23 cellular contexts compared by ENCODE assay signal in the genomic region with DNA sequence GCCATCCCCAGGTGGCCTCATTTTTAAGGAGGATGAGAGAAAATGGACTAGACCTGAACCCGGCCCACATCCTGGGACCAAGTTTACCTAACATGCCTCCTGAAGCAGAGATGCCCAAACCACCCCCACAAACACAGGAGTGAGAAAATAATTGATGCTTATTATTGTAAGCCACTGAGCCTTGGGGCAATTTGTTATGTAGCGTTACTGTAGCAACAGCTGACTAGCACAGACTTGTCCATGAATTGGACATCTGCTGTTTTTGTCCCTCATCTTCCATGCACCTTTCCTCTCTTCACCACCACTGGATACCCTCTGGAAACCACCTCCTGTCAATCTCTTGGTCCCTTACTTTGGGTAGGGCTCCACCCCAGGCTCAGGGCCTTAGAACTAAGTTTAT.
DNase-seq lines count a peak whose midpoint lies in the region; ATAC-seq, FAIRE-seq and TF ChIP-seq lines count a peak whose summit lies in the region.
"Had no signal": no experiment of that assay in that cellular context is flagged by ENCODE, and none has a peak within 500 bp of the region (broad histone marks: within the 10 kb centered on the region; RNA-seq: fewer than 3 reads in every experiment).

No MANE protein-coding gene starts in this region.

- peaks cover 6% of the 10 kb centered on the region for H3K9me3 Mint-ChIP-seq in stimulated activated memory B cell treated with anti-CD40 and anti-IgM and Interleukin-4, amounts not matched to agents 10 μg/mL and 1 μg/mL and 100 μg/mL, for 72 hours
- H3K9me3 Mint-ChIP-seq in chondrocyte (ENCODE audit: low read depth): peaks cover 6% of the 10 kb centered on the region

- peaks cover 21% of the 10 kb centered on the region for H3K27me3 Mint-ChIP-seq in stimulated activated memory B cell treated with anti-CD40 and anti-IgM and Interleukin-4, amounts not matched to agents 10 μg/mL and 1 μg/mL and 100 μg/mL, for 72 hours
- peaks cover 38% of the 10 kb centered on the region for H3K27me3 Mint-ChIP-seq in chondrocyte (ENCODE audit: low read depth)

- peak; percentile 20 for DNase-seq in NCI-H1105 treated with DMSO at 0.1 percent for 48 hours (lab: John Stamatoyannopoulos, UW)
- DNase-seq in NCI-H1105 (lab: John Stamatoyannopoulos, UW): no peak
- no peak for DNase-seq in HepG2 (ENCODE audit: low spot score)
- DNase-seq in right lobe of liver: no peak
- peak; percentile 31 to 65 for DNase-seq in foreskin keratinocyte
- DNase-seq in NCI-H526 treated with DMSO at 0.1 percent for 48 hours (lab: John Stamatoyannopoulos, UW): no peak
- DNase-seq in chondrocyte (ENCODE audit: low spot score): no peak
- DNase-seq: DMS79 treated with DMSO at 0.1 percent for 48 hours, H7, Karpas-422, NCI-H1436, NCI-H2029 treated with DMSO at 0.1 percent for 48 hours, NCI-H510A, PC-9, RPMI8226, SHP77 treated with DMSO at 0.1 percent for 48 hours, SW 1271 had no signal

- no peak overlapping the region for H3K27ac ChIP-seq in HepG2 (ENCODE audit: extremely low read length, insufficient read depth, low read length)
- no peak overlapping the region for H3K27ac ChIP-seq in right lobe of liver
- no peak overlapping the region for H3K27ac ChIP-seq in foreskin keratinocyte
- H3K27ac ChIP-seq: PC-9, SK-N-MC had no signal

- H3K4me3 Mint-ChIP-seq in stimulated activated memory B cell treated with anti-CD40 and anti-IgM and Interleukin-4, amounts not matched to agents 10 μg/mL and 1 μg/mL and 100 μg/mL, for 72 hours: no peak overlapping the region
- H3K4me3 Mint-ChIP-seq in chondrocyte (ENCODE audit: unreplicated experiment): no peak overlapping the region
- H3K4me3 Mint-ChIP-seq: B cell, CD14-positive monocyte had no signal

- no peaks in the 10 kb centered on the region for H3K4me1 Mint-ChIP-seq in stimulated activated memory B cell treated with anti-CD40 and anti-IgM and Interleukin-4, amounts not matched to agents 10 μg/mL and 1 μg/mL and 100 μg/mL, for 72 hours
- no peaks in the 10 kb centered on the region for H3K4me1 Mint-ChIP-seq in chondrocyte (ENCODE audit: low read depth)

- H4K20me1 ChIP-seq in HepG2 (ENCODE audit: insufficient read depth, low read length): no peaks in the 10 kb centered on the region

- intact Hi-C loops in HepG2 (cut with micrococcal nuclease; ENCODE audit: unreplicated experiment) (no loop called here), right lobe of liver (cut with DNase I) (no loop called here)

- H2AFZ ChIP-seq in HepG2 (ENCODE audit: low read length): no peak overlapping the region
- H2AFZ ChIP-seq: PC-9 had no signal

- no peak overlapping the region for H3K4me2 ChIP-seq in HepG2 (ENCODE audit: low read depth, low read length)
- H3K4me2 ChIP-seq: PC-9 had no signal

- no peak for TF ChIP-seq RAD21 in HepG2 (CRISPR knock-in tag; IDR thresholded peaks at IDR 0.05)

- CTCF ChIA-PET in HepG2 (lab: Yijun Ruan, JAX; ENCODE audit: low intra/inter-chr PET ratio, low total read pairs): no interaction called here

- H3K36me3 Mint-ChIP-seq in stimulated activated memory B cell treated with anti-CD40 and anti-IgM and Interleukin-4, amounts not matched to agents 10 μg/mL and 1 μg/mL and 100 μg/mL, for 72 hours: no peaks in the 10 kb centered on the region
- no peaks in the 10 kb centered on the region for H3K36me3 Mint-ChIP-seq in chondrocyte (ENCODE audit: low read depth)
- H3K36me3 Mint-ChIP-seq: CD14-positive monocyte had no signal

- no peaks in the 10 kb centered on the region for H3K9me3 ChIP-seq in HepG2 (ENCODE audit: low read length)
- no peaks in the 10 kb centered on the region for H3K9me3 ChIP-seq in right lobe of liver

- in situ Hi-C loops in HepG2 (cut with HindIII; ENCODE audit: extremely low pct_ligation_motif_present, low pct_unique_long_range_greater_than_20kb): no loop called here

- peaks cover 38% of the 10 kb centered on the region for H3K4me1 ChIP-seq in HepG2 (ENCODE audit: insufficient read depth, low read length)
- H3K4me1 ChIP-seq in right lobe of liver: peaks cover 0 to 4% (median 0%) of the 10 kb centered on the region in 4 donors
- H3K4me1 ChIP-seq in foreskin keratinocyte: no peaks in the 10 kb centered on the region

- no peak overlapping the region for H3K9ac ChIP-seq in HepG2 (ENCODE audit: insufficient read depth, low read depth, low read length)

- H3K79me2 ChIP-seq in HepG2 (ENCODE audit: insufficient read depth, low read length): no peaks in the 10 kb centered on the region

- H3K27me3 ChIP-seq in HepG2 (ENCODE audit: control insufficient read depth in 1 of 2, insufficient read depth in 2 of 2, low read length in 2 of 2) (peaks cover 4 to 22% of the 10 kb centered on the region in 2 experiments; a peak in 4 of 5 replicates), right lobe of liver (no peaks in the 10 kb centered on the region), foreskin keratinocyte (peaks cover 43% of the 10 kb centered on the region)

- TF ChIP-seq EP300 in HepG2 (IDR thresholded peaks at IDR 0.05; ENCODE audit: low read depth in 2 of 2, low read length in 2 of 2): no peak
- no peak for TF ChIP-seq EP300 in HepG2 (CRISPR knock-in tag; IDR thresholded peaks at IDR 0.05; ENCODE audit: borderline replicate concordance)

- H3K4me3 ChIP-seq in HepG2 (replicated peaks in 1 of 3; ENCODE audit: insufficient read depth in 1 of 3, low read depth in 2 of 3, low read length in 3 of 3): no peak overlapping the region
- H3K4me3 ChIP-seq in right lobe of liver: no peak overlapping the region
- H3K4me3 ChIP-seq: GM12878, PC-9, SK-N-MC had no signal

- ATAC-seq in HepG2 (no peak), right lobe of liver (no peak), foreskin keratinocyte (peak; percentile 60)
- ATAC-seq in stimulated activated memory B cell treated with anti-CD40 and anti-IgM and Interleukin-4, amounts not matched to agents 10 μg/mL and 1 μg/mL and 100 μg/mL, for 72 hours: no peak
- ATAC-seq: GM12878 had no signal

- H3K27ac Mint-ChIP-seq in stimulated activated memory B cell treated with anti-CD40 and anti-IgM and Interleukin-4, amounts not matched to agents 10 μg/mL and 1 μg/mL and 100 μg/mL, for 72 hours: no peak overlapping the region
- no peak overlapping the region for H3K27ac Mint-ChIP-seq in chondrocyte (ENCODE audit: unreplicated experiment)
- H3K27ac Mint-ChIP-seq: B cell, CD14-positive monocyte had no signal

- no peak for FAIRE-seq in HepG2 (lab: Jason Lieb, UNC)
- FAIRE-seq: A204.1, GM12878 had no signal

- POLR2A ChIA-PET in HepG2 (lab: Yijun Ruan, JAX): no interaction called here

- BruUV-seq in HepG2 (replicated peaks; lab: Mats Ljungman, UMichigan): no TSS peak

- TF ChIP-seq CTCF in HepG2 (CRISPR knock-in tag; IDR thresholded peaks at IDR 0.05): no peak
- no peak for TF ChIP-seq CTCF in right lobe of liver (IDR thresholded peaks at IDR 0.05)
- no peak for TF ChIP-seq CTCF in foreskin keratinocyte (conservative IDR thresholded peaks at IDR 0.05)
- no peak for TF ChIP-seq CTCF in chondrocyte (IDR thresholded peaks at IDR 0.05)

- TF ChIP-seq POLR2A in HepG2 (IDR thresholded peaks at IDR 0.05; ENCODE audit: insufficient read depth in 1 of 2, low read depth in 2 of 2, low read length in 2 of 2) (no peak), right lobe of liver (IDR thresholded peaks at IDR 0.05) (no peak)

- no peaks in the 10 kb centered on the region for H3K36me3 ChIP-seq in HepG2 (replicated peaks in 1 of 2; ENCODE audit: control insufficient read depth in 1 of 2, insufficient read depth in 2 of 2, low read length in 2 of 2)
- H3K36me3 ChIP-seq in right lobe of liver: no peaks in the 10 kb centered on the region

- 100% methylated on average over 1 of the region's 2 CpGs for WGBS in HepG2 (ENCODE audit: low lambda C conversion rate)
- WGBS in right lobe of liver (ENCODE audit: insufficient coverage, low coverage, low lambda C conversion rate, missing lambda C conversion rate): 83% methylated on average over 1 of the region's 2 CpGs

TF ChIP-seq in HepG2, 621 proteins besides CTCF, POLR2A, EP300 and RAD21:
- TF ChIP-seq RBAK (CRISPR knock-in tag; IDR thresholded peaks at IDR 0.05): peak; percentile 77; the same call in 1 of the 2 replicates
- TF ChIP-seq, protein P1, sequence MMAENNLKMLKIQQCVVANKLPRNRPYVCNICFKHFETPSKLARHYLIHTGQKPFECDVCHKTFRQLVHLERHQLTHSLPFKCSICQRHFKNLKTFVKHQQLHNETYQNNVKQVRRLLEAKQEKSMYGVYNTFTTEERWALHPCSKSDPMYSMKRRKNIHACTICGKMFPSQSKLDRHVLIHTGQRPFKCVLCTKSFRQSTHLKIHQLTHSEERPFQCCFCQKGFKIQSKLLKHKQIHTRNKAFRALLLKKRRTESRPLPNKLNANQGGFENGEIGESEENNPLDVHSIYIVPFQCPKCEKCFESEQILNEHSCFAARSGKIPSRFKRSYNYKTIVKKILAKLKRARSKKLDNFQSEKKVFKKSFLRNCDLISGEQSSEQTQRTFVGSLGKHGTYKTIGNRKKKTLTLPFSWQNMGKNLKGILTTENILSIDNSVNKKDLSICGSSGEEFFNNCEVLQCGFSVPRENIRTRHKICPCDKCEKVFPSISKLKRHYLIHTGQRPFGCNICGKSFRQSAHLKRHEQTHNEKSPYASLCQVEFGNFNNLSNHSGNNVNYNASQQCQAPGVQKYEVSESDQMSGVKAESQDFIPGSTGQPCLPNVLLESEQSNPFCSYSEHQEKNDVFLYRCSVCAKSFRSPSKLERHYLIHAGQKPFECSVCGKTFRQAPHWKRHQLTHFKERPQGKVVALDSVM (CRISPR knock-in tag; IDR thresholded peaks at IDR 0.05): no peak
TF ChIP-seq in HepG2: peak in this region for 1.

Comparison
In these comparisons a context has a peak if more than half of its experiments do, and no peak if none do; other contexts are left out.
1. DNase-seq: peak in NCI-H1105 treated with DMSO at 0.1 percent for 48 hours (single experiment) and foreskin keratinocyte (2 of 2); none in NCI-H1105 (single experiment), HepG2 (single experiment), right lobe of liver (0 of 3), NCI-H526 treated with DMSO at 0.1 percent for 48 hours (single experiment) and chondrocyte (single experiment).